In genomic region chr14:90383731-90384542, GRCh38 we compare ENCODE assay signal across 8 cellular contexts. TPM values are rescaled to one million over a fixed set of nuclear protein-coding genes. Genes with fewer than 3 reads are reported as not detected.
DNase-seq lines count a peak whose midpoint lies in the region; ATAC-seq lines count a peak whose summit lies in the region.

No MANE protein-coding gene starts in this region.

- H3K4me2 ChIP-seq in skeletal muscle satellite cell (ENCODE audit: low read length) = peak overlapping the region; percentile 92

- H3K36me3 ChIP-seq in iPS DF 6.9 (ENCODE audit: control insufficient read depth, insufficient read depth, low read length) (no peaks in the 10 kb centered on the region), skeletal muscle satellite cell (ENCODE audit: insufficient read depth, low read length) (no peaks in the 10 kb centered on the region)

- H3K27me3 ChIP-seq in iPS DF 6.9 (ENCODE audit: control insufficient read depth, insufficient read depth, low read length) (no peaks in the 10 kb centered on the region), skeletal muscle satellite cell (ENCODE audit: control insufficient read depth, insufficient read depth, low read length) (no peaks in the 10 kb centered on the region)

- H3K4me3 ChIP-seq in Jurkat, Clone E6-1 (ENCODE audit: low read length) = peak overlapping the region; percentile 62
- peak overlapping the region; percentile 50; the same call in 1 of the 2 replicates for H3K4me3 ChIP-seq in iPS DF 6.9 (ENCODE audit: low read length)
- peak overlapping the region; percentile 79 for H3K4me3 ChIP-seq in skeletal muscle satellite cell (ENCODE audit: low read length)

- no CpG with 5 or more reads among the region's 37 CpGs for whole genome bisulfite sequencing in iPS DF 6.9 (ENCODE audit: insufficient coverage, insufficient read length)

- H3K9me3 ChIP-seq in iPS DF 6.9 (ENCODE audit: control insufficient read depth, insufficient read depth, low read length) (no peaks in the 10 kb centered on the region), skeletal muscle satellite cell (replicated peaks; ENCODE audit: low read length) (no peaks in the 10 kb centered on the region)

- peak overlapping the region; percentile 92 for H3K9ac ChIP-seq in skeletal muscle satellite cell (ENCODE audit: low read depth, low read length)

- ATAC-seq in GM19372 (IDR thresholded peaks at IDR 0.05; ENCODE audit: low read depth, unreplicated experiment) = peak; percentile 16

- H3K27ac ChIP-seq in angular gyrus (ENCODE audit: low read depth, low read length) = peak overlapping the region; percentile 100
- no peak overlapping the region for H3K27ac ChIP-seq in iPS DF 6.9 (ENCODE audit: low read length)

- H3K4me1 ChIP-seq in iPS DF 6.9 (ENCODE audit: control insufficient read depth, insufficient read depth, low read length) (no peaks in the 10 kb centered on the region), skeletal muscle satellite cell (ENCODE audit: control insufficient read depth, insufficient read depth, low read length) (peaks cover 39% of the 10 kb centered on the region)

- DNase-seq in AG08396 (ENCODE audit: low spot score) (peak; percentile 22), SW480 (ENCODE audit: low spot score) (peak; percentile 66), iPS DF 6.9 (ENCODE audit: low read depth, low spot score) (no peak), kidney glomerular epithelial cell (lab: John Stamatoyannopoulos, UW) (no peak)
- peak; percentile 69 for DNase-seq in Jurkat, Clone E6-1 (ENCODE audit: low read depth, low spot score)

RNA-seq across cellular contexts. Expression of gene CALM1, which starts 12.9 kb away (rescaled TPM):
- 176 TPM for polyA plus RNA-seq in Jurkat, Clone E6-1 (2012; ENCODE audit: insufficient read depth, insufficient read length)
- total RNA-seq in skeletal muscle satellite cell (2012; rRNA removed) = 298 and 354 TPM in 2 replicates

RNA-seq across cellular contexts. Expression of gene NRDE2, which starts 52.2 kb away (rescaled TPM):
- polyA plus RNA-seq in Jurkat, Clone E6-1 (2012; ENCODE audit: insufficient read depth, insufficient read length) = 20.1 TPM
- total RNA-seq in skeletal muscle satellite cell (2012; rRNA removed) = 4.8 and 6.6 TPM in 2 replicates

Comparison
In these comparisons a context has a peak if more than half of its experiments do, and no peak if none do; other contexts are left out.
1. DNase-seq: peak in AG08396 (single experiment), Jurkat, Clone E6-1 (single experiment) and SW480 (single experiment); none in iPS DF 6.9 (single experiment) and kidney glomerular epithelial cell (single experiment).
2. Peak in every context shown above with its lines, with median percentiles within 50 percentile points of each other: H3K4me3 ChIP-seq.